Comparison of ENCODE assay signal across 1 cellular context in the genomic region with DNA sequence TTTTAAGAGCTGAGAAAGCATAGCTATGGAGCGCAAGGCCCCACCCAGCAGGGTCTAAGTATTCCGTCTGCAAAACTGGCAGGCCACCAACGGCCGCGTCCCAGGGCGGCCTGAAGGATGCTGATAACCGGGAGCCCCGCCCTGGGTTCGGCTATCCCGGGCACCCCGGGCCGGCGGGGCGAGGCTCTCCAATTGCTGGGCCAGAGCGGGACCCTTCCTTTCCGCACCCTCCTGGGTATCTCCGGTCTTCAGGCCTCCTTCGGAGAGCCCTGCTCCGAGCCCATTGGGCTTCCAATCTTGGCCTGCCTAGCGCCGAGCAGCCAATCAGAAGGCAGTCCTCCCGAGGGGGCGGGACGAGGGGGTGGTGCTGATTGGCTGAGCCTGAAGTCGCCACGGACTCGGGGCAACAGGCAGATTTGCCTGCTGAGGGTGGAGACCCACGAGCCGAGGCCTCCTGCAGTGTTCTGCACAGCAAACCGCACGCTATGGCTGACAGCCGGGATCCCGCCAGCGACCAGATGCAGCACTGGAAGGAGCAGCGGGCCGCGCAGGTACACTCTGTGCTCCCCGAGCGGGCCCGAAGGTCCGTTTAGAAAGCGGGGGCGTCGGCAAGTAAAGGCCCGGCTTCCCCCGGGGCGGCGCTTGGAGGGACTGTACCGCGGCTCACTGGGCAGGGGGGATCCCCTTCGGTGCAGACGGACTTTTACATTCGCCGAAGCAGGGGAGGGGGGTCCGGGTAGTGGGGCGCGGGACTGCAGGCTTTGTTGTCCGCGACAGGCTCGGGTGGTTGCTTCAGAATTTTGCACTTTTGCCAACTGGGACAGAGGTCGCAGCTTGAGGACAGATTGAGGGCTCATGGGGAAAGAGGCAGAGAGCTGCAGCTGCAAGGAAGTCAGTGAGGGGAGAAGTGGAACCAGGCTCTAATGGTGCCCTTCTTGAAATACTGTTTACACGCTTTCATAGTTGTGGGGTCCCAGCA.
TF ChIP-seq lines count a peak whose summit lies in the region.

Gene CAT (plus strand): TSS at position 406 of the 979 bp plus-strand sequence. CDS start 80 bp downstream, at position 486.

TF ChIP-seq in K562, 482 proteins besides CTCF, POLR2A, EP300 and RAD21 (continued from another document and continues in another):
- TF ChIP-seq, protein P1, sequence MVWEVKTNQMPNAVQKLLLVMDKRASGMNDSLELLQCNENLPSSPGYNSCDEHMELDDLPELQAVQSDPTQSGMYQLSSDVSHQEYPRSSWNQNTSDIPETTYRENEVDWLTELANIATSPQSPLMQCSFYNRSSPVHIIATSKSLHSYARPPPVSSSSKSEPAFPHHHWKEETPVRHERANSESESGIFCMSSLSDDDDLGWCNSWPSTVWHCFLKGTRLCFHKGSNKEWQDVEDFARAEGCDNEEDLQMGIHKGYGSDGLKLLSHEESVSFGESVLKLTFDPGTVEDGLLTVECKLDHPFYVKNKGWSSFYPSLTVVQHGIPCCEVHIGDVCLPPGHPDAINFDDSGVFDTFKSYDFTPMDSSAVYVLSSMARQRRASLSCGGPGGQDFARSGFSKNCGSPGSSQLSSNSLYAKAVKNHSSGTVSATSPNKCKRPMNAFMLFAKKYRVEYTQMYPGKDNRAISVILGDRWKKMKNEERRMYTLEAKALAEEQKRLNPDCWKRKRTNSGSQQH (CRISPR knock-in tag; IDR thresholded peaks at IDR 0.05), result no peak
- no peak for TF ChIP-seq MXD1 (CRISPR knock-in tag; IDR thresholded peaks at IDR 0.05; ENCODE audit: borderline replicate concordance, poor library complexity, severe bottlenecking)
- TF ChIP-seq, protein P2, sequence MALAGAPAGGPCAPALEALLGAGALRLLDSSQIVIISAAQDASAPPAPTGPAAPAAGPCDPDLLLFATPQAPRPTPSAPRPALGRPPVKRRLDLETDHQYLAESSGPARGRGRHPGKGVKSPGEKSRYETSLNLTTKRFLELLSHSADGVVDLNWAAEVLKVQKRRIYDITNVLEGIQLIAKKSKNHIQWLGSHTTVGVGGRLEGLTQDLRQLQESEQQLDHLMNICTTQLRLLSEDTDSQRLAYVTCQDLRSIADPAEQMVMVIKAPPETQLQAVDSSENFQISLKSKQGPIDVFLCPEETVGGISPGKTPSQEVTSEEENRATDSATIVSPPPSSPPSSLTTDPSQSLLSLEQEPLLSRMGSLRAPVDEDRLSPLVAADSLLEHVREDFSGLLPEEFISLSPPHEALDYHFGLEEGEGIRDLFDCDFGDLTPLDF (CRISPR knock-in tag; IDR thresholded peaks at IDR 0.05), result no peak
- TF ChIP-seq TRIM28 (IDR thresholded peaks at IDR 0.05), result no peak
- no peak for TF ChIP-seq SNAPC5 (CRISPR knock-in tag; IDR thresholded peaks at IDR 0.05)
- TF ChIP-seq POLR2AphosphoS2 (IDR thresholded peaks at IDR 0.05; ENCODE audit: low read length), result no peak
- no peak for TF ChIP-seq IRF2 (CRISPR knock-in tag; IDR thresholded peaks at IDR 0.05)
- no peak for TF ChIP-seq ZNF253 (CRISPR knock-in tag; conservative IDR thresholded peaks at IDR 0.05)
- TF ChIP-seq SMAD3 (CRISPR knock-in tag; conservative IDR thresholded peaks at IDR 0.05), result no peak; the same call in 1 of the 2 replicates
- TF ChIP-seq BRF1 (IDR thresholded peaks at IDR 0.05; ENCODE audit: borderline replicate concordance, extremely low read depth, insufficient read length), result no peak
- peak; percentile 60; the same call in 1 of the 2 replicates for TF ChIP-seq GTF2E2 (tag; IDR thresholded peaks at IDR 0.05)
- TF ChIP-seq ZNF449 (CRISPR knock-in tag; IDR thresholded peaks at IDR 0.05), result no peak
- TF ChIP-seq MAFG (tag; conservative IDR thresholded peaks at IDR 0.05), result no peak
- no peak for TF ChIP-seq TAF15 (IDR thresholded peaks at IDR 0.05; ENCODE audit: low read depth, low read length)
- TF ChIP-seq TOE1 (IDR thresholded peaks at IDR 0.05; ENCODE audit: borderline replicate concordance), result peak; percentile 30; the same call in 1 of the 2 replicates
- TF ChIP-seq TOE1 (CRISPR knock-in tag; IDR thresholded peaks at IDR 0.05; ENCODE audit: borderline replicate concordance, low read depth), result no peak
- TF ChIP-seq KHSRP (IDR thresholded peaks at IDR 0.05), result no peak
- peak; percentile 80 for TF ChIP-seq TAF7 (tag; IDR thresholded peaks at IDR 0.05)
- peak; percentile 79 for TF ChIP-seq SP2 (IDR thresholded peaks at IDR 0.05; ENCODE audit: extremely low read depth, low read depth, low read length, poor library complexity, severe bottlenecking)
- peak; percentile 57 for TF ChIP-seq SMAD1 (IDR thresholded peaks at IDR 0.05; ENCODE audit: low read depth, low read length, partially characterized antibody)
- TF ChIP-seq, protein P3, sequence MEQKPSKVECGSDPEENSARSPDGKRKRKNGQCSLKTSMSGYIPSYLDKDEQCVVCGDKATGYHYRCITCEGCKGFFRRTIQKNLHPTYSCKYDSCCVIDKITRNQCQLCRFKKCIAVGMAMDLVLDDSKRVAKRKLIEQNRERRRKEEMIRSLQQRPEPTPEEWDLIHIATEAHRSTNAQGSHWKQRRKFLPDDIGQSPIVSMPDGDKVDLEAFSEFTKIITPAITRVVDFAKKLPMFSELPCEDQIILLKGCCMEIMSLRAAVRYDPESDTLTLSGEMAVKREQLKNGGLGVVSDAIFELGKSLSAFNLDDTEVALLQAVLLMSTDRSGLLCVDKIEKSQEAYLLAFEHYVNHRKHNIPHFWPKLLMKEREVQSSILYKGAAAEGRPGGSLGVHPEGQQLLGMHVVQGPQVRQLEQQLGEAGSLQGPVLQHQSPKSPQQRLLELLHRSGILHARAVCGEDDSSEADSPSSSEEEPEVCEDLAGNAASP (IDR thresholded peaks at IDR 0.05), result no peak
- TF ChIP-seq GTF3C2 (IDR thresholded peaks at IDR 0.05; ENCODE audit: borderline replicate concordance, extremely low read depth, insufficient read length), result no peak
- peak; percentile 81 for TF ChIP-seq PML (IDR thresholded peaks at IDR 0.05; ENCODE audit: low read length)
- TF ChIP-seq EHMT2 (IDR thresholded peaks at IDR 0.05), result no peak
- peak; percentile 86 for TF ChIP-seq RNF2 (IDR thresholded peaks at IDR 0.05)
- TF ChIP-seq, protein P4, sequence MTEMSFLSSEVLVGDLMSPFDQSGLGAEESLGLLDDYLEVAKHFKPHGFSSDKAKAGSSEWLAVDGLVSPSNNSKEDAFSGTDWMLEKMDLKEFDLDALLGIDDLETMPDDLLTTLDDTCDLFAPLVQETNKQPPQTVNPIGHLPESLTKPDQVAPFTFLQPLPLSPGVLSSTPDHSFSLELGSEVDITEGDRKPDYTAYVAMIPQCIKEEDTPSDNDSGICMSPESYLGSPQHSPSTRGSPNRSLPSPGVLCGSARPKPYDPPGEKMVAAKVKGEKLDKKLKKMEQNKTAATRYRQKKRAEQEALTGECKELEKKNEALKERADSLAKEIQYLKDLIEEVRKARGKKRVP (CRISPR knock-in tag; IDR thresholded peaks at IDR 0.05), result 0 out of 2 replicates have a peak, but pooled peaks have one; percentile 55
- TF ChIP-seq, protein P5, sequence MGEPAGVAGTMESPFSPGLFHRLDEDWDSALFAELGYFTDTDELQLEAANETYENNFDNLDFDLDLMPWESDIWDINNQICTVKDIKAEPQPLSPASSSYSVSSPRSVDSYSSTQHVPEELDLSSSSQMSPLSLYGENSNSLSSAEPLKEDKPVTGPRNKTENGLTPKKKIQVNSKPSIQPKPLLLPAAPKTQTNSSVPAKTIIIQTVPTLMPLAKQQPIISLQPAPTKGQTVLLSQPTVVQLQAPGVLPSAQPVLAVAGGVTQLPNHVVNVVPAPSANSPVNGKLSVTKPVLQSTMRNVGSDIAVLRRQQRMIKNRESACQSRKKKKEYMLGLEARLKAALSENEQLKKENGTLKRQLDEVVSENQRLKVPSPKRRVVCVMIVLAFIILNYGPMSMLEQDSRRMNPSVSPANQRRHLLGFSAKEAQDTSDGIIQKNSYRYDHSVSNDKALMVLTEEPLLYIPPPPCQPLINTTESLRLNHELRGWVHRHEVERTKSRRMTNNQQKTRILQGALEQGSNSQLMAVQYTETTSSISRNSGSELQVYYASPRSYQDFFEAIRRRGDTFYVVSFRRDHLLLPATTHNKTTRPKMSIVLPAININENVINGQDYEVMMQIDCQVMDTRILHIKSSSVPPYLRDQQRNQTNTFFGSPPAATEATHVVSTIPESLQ (CRISPR knock-in tag; IDR thresholded peaks at IDR 0.05), result no peak; the same call in 1 of the 2 replicates
- TF ChIP-seq FOXJ2 (tag; IDR thresholded peaks at IDR 0.05), result no peak
- TF ChIP-seq, protein P6, sequence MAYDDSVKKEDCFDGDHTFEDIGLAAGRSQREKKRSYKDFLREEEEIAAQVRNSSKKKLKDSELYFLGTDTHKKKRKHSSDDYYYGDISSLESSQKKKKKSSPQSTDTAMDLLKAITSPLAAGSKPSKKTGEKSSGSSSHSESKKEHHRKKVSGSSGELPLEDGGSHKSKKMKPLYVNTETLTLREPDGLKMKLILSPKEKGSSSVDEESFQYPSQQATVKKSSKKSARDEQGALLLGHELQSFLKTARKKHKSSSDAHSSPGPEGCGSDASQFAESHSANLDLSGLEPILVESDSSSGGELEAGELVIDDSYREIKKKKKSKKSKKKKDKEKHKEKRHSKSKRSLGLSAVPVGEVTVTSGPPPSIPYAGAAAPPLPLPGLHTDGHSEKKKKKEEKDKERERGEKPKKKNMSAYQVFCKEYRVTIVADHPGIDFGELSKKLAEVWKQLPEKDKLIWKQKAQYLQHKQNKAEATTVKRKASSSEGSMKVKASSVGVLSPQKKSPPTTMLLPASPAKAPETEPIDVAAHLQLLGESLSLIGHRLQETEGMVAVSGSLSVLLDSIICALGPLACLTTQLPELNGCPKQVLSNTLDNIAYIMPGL (CRISPR knock-in tag; IDR thresholded peaks at IDR 0.05), result no peak
- peak; percentile 91 for TF ChIP-seq RFX1 (IDR thresholded peaks at IDR 0.05)
- no peak for TF ChIP-seq DACH1 (IDR thresholded peaks at IDR 0.05; ENCODE audit: partially characterized antibody)
- TF ChIP-seq, protein P7, sequence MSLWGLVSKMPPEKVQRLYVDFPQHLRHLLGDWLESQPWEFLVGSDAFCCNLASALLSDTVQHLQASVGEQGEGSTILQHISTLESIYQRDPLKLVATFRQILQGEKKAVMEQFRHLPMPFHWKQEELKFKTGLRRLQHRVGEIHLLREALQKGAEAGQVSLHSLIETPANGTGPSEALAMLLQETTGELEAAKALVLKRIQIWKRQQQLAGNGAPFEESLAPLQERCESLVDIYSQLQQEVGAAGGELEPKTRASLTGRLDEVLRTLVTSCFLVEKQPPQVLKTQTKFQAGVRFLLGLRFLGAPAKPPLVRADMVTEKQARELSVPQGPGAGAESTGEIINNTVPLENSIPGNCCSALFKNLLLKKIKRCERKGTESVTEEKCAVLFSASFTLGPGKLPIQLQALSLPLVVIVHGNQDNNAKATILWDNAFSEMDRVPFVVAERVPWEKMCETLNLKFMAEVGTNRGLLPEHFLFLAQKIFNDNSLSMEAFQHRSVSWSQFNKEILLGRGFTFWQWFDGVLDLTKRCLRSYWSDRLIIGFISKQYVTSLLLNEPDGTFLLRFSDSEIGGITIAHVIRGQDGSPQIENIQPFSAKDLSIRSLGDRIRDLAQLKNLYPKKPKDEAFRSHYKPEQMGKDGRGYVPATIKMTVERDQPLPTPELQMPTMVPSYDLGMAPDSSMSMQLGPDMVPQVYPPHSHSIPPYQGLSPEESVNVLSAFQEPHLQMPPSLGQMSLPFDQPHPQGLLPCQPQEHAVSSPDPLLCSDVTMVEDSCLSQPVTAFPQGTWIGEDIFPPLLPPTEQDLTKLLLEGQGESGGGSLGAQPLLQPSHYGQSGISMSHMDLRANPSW (CRISPR knock-in tag; IDR thresholded peaks at IDR 0.05), result no peak
